Comparison of ENCODE assay signal across 8 cellular contexts in genomic region chr6:111709615-111710398, GRCh38.
DNase-seq lines count a peak whose midpoint lies in the region; ATAC-seq and TF ChIP-seq lines count a peak whose summit lies in the region.

No MANE protein-coding gene starts in this region.

- peak; percentile 90 for ATAC-seq in GM21423 (IDR thresholded peaks at IDR 0.05; ENCODE audit: unreplicated experiment)

- peaks cover 28% of the 10 kb centered on the region for H3F3A ChIP-seq in neural progenitor cell (ENCODE audit: low read depth)

- H3K27me3 ChIP-seq in HUES6 (ENCODE audit: control insufficient read depth, insufficient read depth, low read length) (no peaks in the 10 kb centered on the region), OCI-LY3 (ENCODE audit: low read depth, low read length) (no peaks in the 10 kb centered on the region), neural progenitor cell (no peaks in the 10 kb centered on the region)

- H3K4me2 ChIP-seq in OCI-LY3 (ENCODE audit: low read length) (peak overlapping the region; percentile 64), neural progenitor cell (no peak overlapping the region)

- H3K4me3 Mint-ChIP-seq in neural progenitor cell (no peak overlapping the region), type B pancreatic cell (peak overlapping the region; percentile 71)

- no peaks in the 10 kb centered on the region for H3K9me3 Mint-ChIP-seq in neural progenitor cell
- H3K9me3 Mint-ChIP-seq in type B pancreatic cell: no peaks in the 10 kb centered on the region

- H3K9me3 ChIP-seq in HUES6 (ENCODE audit: control insufficient read depth, insufficient read depth, low read depth, low read length) (no peaks in the 10 kb centered on the region), OCI-LY3 (ENCODE audit: insufficient read depth, low read length) (no peaks in the 10 kb centered on the region), neural progenitor cell (ENCODE audit: low read depth) (no peaks in the 10 kb centered on the region)

- H3K36me3 ChIP-seq in HUES6 (ENCODE audit: control insufficient read depth, insufficient read depth, low read length) (peaks cover 16% of the 10 kb centered on the region), OCI-LY3 (replicated peaks; ENCODE audit: low read depth, low read length) (no peaks in the 10 kb centered on the region), neural progenitor cell (no peaks in the 10 kb centered on the region)

- no peak overlapping the region for H3K4me3 ChIP-seq in HUES6 (ENCODE audit: low read depth, low read length)
- peak overlapping the region; percentile 65 for H3K4me3 ChIP-seq in OCI-LY3 (ENCODE audit: low read length)
- H3K4me3 ChIP-seq in fibroblast of mammary gland (ENCODE audit: control insufficient read depth, low read depth, low read length): peak overlapping the region; percentile 18
- H3K4me3 ChIP-seq in neural progenitor cell: no peak overlapping the region

- H3K36me3 Mint-ChIP-seq in neural progenitor cell: peaks cover 29% of the 10 kb centered on the region
- peaks cover 17% of the 10 kb centered on the region for H3K36me3 Mint-ChIP-seq in type B pancreatic cell

- H3K27me3 Mint-ChIP-seq in neural progenitor cell (ENCODE audit: insufficient read depth, low read depth) (peaks cover 6% of the 10 kb centered on the region), type B pancreatic cell (no peaks in the 10 kb centered on the region)

- H2AFZ ChIP-seq in OCI-LY3 (ENCODE audit: low read depth, low read length): peak overlapping the region; percentile 75
- no peak overlapping the region for H2AFZ ChIP-seq in neural progenitor cell (replicated peaks)

- H3K27ac ChIP-seq in HUES6 (ENCODE audit: low read depth, low read length) (peak overlapping the region; percentile 36; the same call in 1 of the 2 replicates), OCI-LY3 (ENCODE audit: low read length) (no peak overlapping the region), neural progenitor cell (no peak overlapping the region)

- peaks cover 20% of the 10 kb centered on the region for H3K4me1 ChIP-seq in HUES6 (ENCODE audit: control insufficient read depth, insufficient read depth, low read length)
- H3K4me1 ChIP-seq in OCI-LY3 (ENCODE audit: low read length): no peaks in the 10 kb centered on the region
- H3K4me1 ChIP-seq in neural progenitor cell: peaks cover 37% of the 10 kb centered on the region

- H3K79me2 ChIP-seq in OCI-LY3 (ENCODE audit: low read length) (no peaks in the 10 kb centered on the region), neural progenitor cell (ENCODE audit: low read depth) (no peaks in the 10 kb centered on the region)

- H3K9ac ChIP-seq in HUES6 (ENCODE audit: low read length) (no peak overlapping the region), OCI-LY3 (ENCODE audit: low read length) (peak overlapping the region; percentile 32), neural progenitor cell (no peak overlapping the region)

- H4K20me1 ChIP-seq in OCI-LY3 (ENCODE audit: insufficient read depth, low read length) (no peaks in the 10 kb centered on the region), neural progenitor cell (ENCODE audit: low read depth) (peaks cover 12% of the 10 kb centered on the region)

- H3K4me1 Mint-ChIP-seq in neural progenitor cell: peaks cover 64% of the 10 kb centered on the region
- H3K4me1 Mint-ChIP-seq in type B pancreatic cell (ENCODE audit: unreplicated experiment): peaks cover 36% of the 10 kb centered on the region

- TF ChIP-seq CTCF in OCI-LY3 (IDR thresholded peaks at IDR 0.05; ENCODE audit: low read depth, low read length): peak; percentile 66
- TF ChIP-seq CTCF in fibroblast of mammary gland (conservative IDR thresholded peaks at IDR 0.05; ENCODE audit: control insufficient read depth, insufficient read depth, low read depth, low read length): peak; percentile 55
- peak; percentile 85 for TF ChIP-seq CTCF in neural progenitor cell (IDR thresholded peaks at IDR 0.05)
- peak; percentile 89 for TF ChIP-seq CTCF in type B pancreatic cell (conservative IDR thresholded peaks at IDR 0.05)

- peak; percentile 87 for DNase-seq in DMS153 treated with DMSO at 0.1 percent for 48 hours (lab: John Stamatoyannopoulos, UW; ENCODE audit: unreplicated experiment)
- peak; percentile 20 for DNase-seq in activated T-helper 1 cell treated with Interleukin-2 at 50 U/mL for 16 hours (ENCODE audit: low read depth)
- DNase-seq in fibroblast of mammary gland (ENCODE audit: low read depth): peak; percentile 78
- peak; percentile 71 for DNase-seq in neural progenitor cell (ENCODE audit: low spot score)
- DNase-seq in type B pancreatic cell (ENCODE audit: extremely low spot score, unreplicated experiment): no peak

- H3K27ac Mint-ChIP-seq in neural progenitor cell: no peak overlapping the region
- H3K27ac Mint-ChIP-seq in type B pancreatic cell: peak overlapping the region; percentile 96

Comparison
In these comparisons a context has a peak if more than half of its experiments do, and no peak if none do; other contexts are left out.
1. H3K4me3 ChIP-seq: peak in OCI-LY3 (single experiment) and fibroblast of mammary gland (single experiment); none in HUES6 (single experiment) and neural progenitor cell (single experiment).
2. Peak in every context shown above with its lines, with median percentiles within 50 percentile points of each other: CTCF ChIP-seq.